Comparison of ENCODE assay signal across 13 cellular contexts in the genomic region with DNA sequence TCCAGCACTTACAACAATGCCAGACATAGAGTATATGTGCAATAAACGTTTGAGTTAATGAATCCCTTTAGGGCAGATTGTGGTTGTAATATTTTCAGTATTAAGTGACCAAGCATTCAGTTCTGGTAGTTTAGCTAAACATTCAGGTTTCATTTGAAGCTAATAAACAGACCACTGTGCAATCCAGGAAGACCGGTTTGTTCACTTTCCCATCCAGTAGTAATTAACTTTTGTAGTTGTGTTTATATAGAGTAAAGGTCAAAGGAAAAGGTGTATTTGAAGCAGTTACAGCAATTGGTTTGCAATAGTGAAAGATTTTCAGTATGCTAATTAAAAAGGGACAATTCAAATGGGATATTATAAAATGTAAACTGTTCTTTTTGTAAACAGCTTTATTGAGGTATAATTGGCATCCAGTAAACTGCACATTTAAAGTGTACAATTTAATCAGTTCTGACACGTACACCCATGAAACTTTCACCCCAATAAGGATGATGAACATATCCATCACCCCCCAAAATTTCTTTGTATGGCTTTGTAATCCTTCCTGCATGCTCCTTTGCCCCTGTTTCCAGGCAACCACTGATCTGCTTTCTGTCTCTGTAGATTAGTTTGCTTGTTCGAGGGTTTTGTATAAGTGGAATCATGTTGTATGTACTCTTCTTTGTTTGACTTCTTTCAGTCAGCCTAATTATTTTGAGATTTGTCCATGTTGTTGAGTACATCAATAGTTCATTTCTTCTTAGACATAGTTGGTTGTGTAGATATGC. TPM values are rescaled to one million over a fixed set of nuclear protein-coding genes. Genes with fewer than 3 reads are reported as not detected.
DNase-seq lines count a peak whose midpoint lies in the region; ATAC-seq and TF ChIP-seq lines count a peak whose summit lies in the region.
"Had no signal": no experiment of that assay in that cellular context is flagged by ENCODE, and none has a peak within 500 bp of the region (broad histone marks: within the 10 kb centered on the region; RNA-seq: fewer than 3 reads in every experiment).

No MANE protein-coding gene starts in this region.

- no peak overlapping the region for H3K27ac Mint-ChIP-seq in HFFc6
- H3K27ac Mint-ChIP-seq: activated naive CD4-positive, alpha-beta T cell treated with anti-CD3 and anti-CD28 coated beads, Interleukin-2, amount 50 U/mL, for 24 hours; effector memory CD8-positive, alpha-beta T cell had no signal

- H3K4me3 ChIP-seq in skin epidermis, result no peak overlapping the region
- no peak overlapping the region for H3K4me3 ChIP-seq in effector memory CD4-positive, alpha-beta T cell (ENCODE audit: insufficient read depth, low read depth, low read length, poor library complexity, severe bottlenecking)

- H3K36me3 Mint-ChIP-seq in HFFc6 (ENCODE audit: low read depth), result no peaks in the 10 kb centered on the region; the same call in 1 of the 2 replicates

- H3K36me3 ChIP-seq in effector memory CD4-positive, alpha-beta T cell (ENCODE audit: control insufficient read depth, insufficient read depth, low read length), result no peaks in the 10 kb centered on the region

- no peaks in the 10 kb centered on the region for H3K9me3 Mint-ChIP-seq in HFFc6
- H3K9me3 Mint-ChIP-seq: activated naive CD4-positive, alpha-beta T cell treated with anti-CD3 and anti-CD28 coated beads, Interleukin-2, amount 50 U/mL, for 24 hours; effector memory CD8-positive, alpha-beta T cell had no signal

- no peaks in the 10 kb centered on the region for H3K4me1 ChIP-seq in effector memory CD4-positive, alpha-beta T cell (ENCODE audit: control insufficient read depth, insufficient read depth, low read length, poor library complexity, severe bottlenecking)

- ATAC-seq in GM18909 (IDR thresholded peaks at IDR 0.05; ENCODE audit: poor library complexity, unreplicated experiment), result no peak
- no peak for ATAC-seq in HG03442 (IDR thresholded peaks at IDR 0.05; ENCODE audit: unreplicated experiment)
- ATAC-seq: effector memory CD8-positive, alpha-beta T cell had no signal

- H3K27me3 ChIP-seq in effector memory CD4-positive, alpha-beta T cell (replicated peaks; ENCODE audit: control insufficient read depth, insufficient read depth, low read length, poor library complexity, severe bottlenecking), result no peaks in the 10 kb centered on the region

- TF ChIP-seq CTCF in HFFc6 (IDR thresholded peaks at IDR 0.05) (no peak), GM20000 (IDR thresholded peaks at IDR 0.05; ENCODE audit: extremely low read depth, missing control alignments) (no peak)

- DNase-seq in HFFc6 (peak; percentile 8), NCI-H526 treated with DMSO at 0.1 percent for 48 hours (lab: John Stamatoyannopoulos, UW) (peak; percentile 96), iPS-NIHi11 (ENCODE audit: low spot score) (peak; percentile 27), GM20000 (ENCODE audit: low spot score) (no peak)
- no peak for DNase-seq in effector memory CD4-positive, alpha-beta T cell
- DNase-seq: activated CD4-positive, alpha-beta T cell treated with anti-CD3 and anti-CD28 coated beads, Interleukin-2, amount 50 U/mL, for 1 hour; effector memory CD8-positive, alpha-beta T cell; MM.1S; retina had no signal

- no peaks in the 10 kb centered on the region for H3K27me3 Mint-ChIP-seq in HFFc6 (ENCODE audit: insufficient read depth)
- H3K27me3 Mint-ChIP-seq: activated naive CD4-positive, alpha-beta T cell treated with anti-CD3 and anti-CD28 coated beads, Interleukin-2, amount 50 U/mL, for 24 hours; effector memory CD8-positive, alpha-beta T cell had no signal

- H3K27ac ChIP-seq in skin epidermis, result peak overlapping the region in 12 of 21 experiments; percentile 14 to 75 (median 41)
- no peak overlapping the region for H3K27ac ChIP-seq in effector memory CD4-positive, alpha-beta T cell (ENCODE audit: insufficient read depth, low read length, poor library complexity, severe bottlenecking)

- peaks cover 46% of the 10 kb centered on the region for H3K4me1 Mint-ChIP-seq in HFFc6 (ENCODE audit: low read depth)

- no peak overlapping the region for H3K4me3 Mint-ChIP-seq in HFFc6
- H3K4me3 Mint-ChIP-seq: activated naive CD4-positive, alpha-beta T cell treated with anti-CD3 and anti-CD28 coated beads, Interleukin-2, amount 50 U/mL, for 24 hours; effector memory CD8-positive, alpha-beta T cell had no signal

- no peaks in the 10 kb centered on the region for H3K9me3 ChIP-seq in effector memory CD4-positive, alpha-beta T cell (ENCODE audit: control insufficient read depth, low read length)

RNA-seq across cellular contexts. Expression of gene MRTFB, which starts 26.2 kb away (rescaled TPM):
- 10 to 100 TPM; 10.3 to 16.9 (median 14.0) TPM for total RNA-seq in HFFc6 (2021; fragmentation: NEBNext Ultra II Directional; extraction: Animal tissue kit (Norgen Biotek cat#: 25700))

Comparison
In these comparisons a context has a peak if more than half of its experiments do, and no peak if none do; other contexts are left out.
1. DNase-seq: peak in HFFc6 (single experiment), NCI-H526 treated with DMSO at 0.1 percent for 48 hours (single experiment) and iPS-NIHi11 (single experiment); none in effector memory CD4-positive, alpha-beta T cell (0 of 3) and GM20000 (single experiment).